ENCODE assay signal across 8 cellular contexts in the genomic region with DNA sequence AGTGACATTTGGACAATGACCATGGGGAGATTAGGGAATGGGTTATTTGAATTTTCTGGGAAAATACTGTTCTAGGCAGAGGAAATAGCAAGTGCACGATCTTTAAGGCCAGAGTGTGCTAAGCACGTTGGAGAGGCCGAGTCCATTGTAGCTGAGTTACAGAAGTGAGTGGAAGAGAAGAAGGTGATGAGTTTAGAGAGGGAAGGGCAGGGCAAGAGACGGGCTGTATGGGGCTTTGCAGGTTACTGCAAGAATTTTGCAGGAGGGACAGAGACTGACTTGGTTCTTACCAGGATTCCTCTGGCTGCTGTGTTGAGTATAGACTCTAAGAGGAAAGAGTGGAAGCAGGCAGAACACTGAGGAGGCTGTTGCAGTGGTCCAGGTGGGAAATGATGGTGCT. TPM values are rescaled to one million over a fixed set of nuclear protein-coding genes. Genes with fewer than 3 reads are reported as not detected.
DNase-seq lines count a peak whose midpoint lies in the region; ATAC-seq and TF ChIP-seq lines count a peak whose summit lies in the region.

No MANE protein-coding gene starts in this region.

- 0 out of 2 replicates have a peak, but pooled peaks cover 4% of the 10 kb centered on the region for H3K36me3 ChIP-seq in PC-9 (ENCODE audit: low read depth)
- no peaks in the 10 kb centered on the region for H3K36me3 ChIP-seq in esophagus (ENCODE audit: control insufficient read depth in 2 of 2, insufficient read depth in 2 of 2, low read length in 1 of 2)
- H3K36me3 ChIP-seq in stomach, result no peaks in the 10 kb centered on the region
- no peaks in the 10 kb centered on the region for H3K36me3 ChIP-seq in aorta (ENCODE audit: control insufficient read depth in 1 of 2, insufficient read depth in 2 of 2, low read length in 1 of 2)

- H3K27me3 ChIP-seq in PC-9 (ENCODE audit: insufficient read depth, low read depth) (no peaks in the 10 kb centered on the region), esophagus (ENCODE audit: control insufficient read depth in 1 of 2, insufficient read depth in 2 of 2, low read length in 2 of 2) (no peaks in the 10 kb centered on the region), stomach (no peaks in the 10 kb centered on the region), aorta (ENCODE audit: control insufficient read depth in 1 of 2, insufficient read depth in 2 of 2, low read length in 1 of 2) (no peaks in the 10 kb centered on the region)

- TF ChIP-seq EP300 in stomach (IDR thresholded peaks at IDR 0.05), result no peak

- BruUV-seq in PC-9 (replicated peaks; lab: Mats Ljungman, UMichigan), result no TSS peak

- peaks cover 2% of the 10 kb centered on the region for H3K9me3 Mint-ChIP-seq in activated T-cell treated with anti-CD3 and anti-CD28 coated beads, Interleukin-2, amount 50 U/mL, for 24 hours

- no peak for DNase-seq in activated T-cell treated with anti-CD3 and anti-CD28 coated beads, Interleukin-2, amount 50 U/mL, for 24 hours
- no peak for DNase-seq in activated T-cell treated with anti-CD3 and anti-CD28 coated beads, Interleukin-2, amount 50 U/mL, for 1 hour
- DNase-seq in PC-9, result no peak
- no peak for DNase-seq in stomach
- DNase-seq in NCI-H1092 (lab: John Stamatoyannopoulos, UW), result no peak
- no peak for DNase-seq in NCI-H2029 (lab: John Stamatoyannopoulos, UW)
- DNase-seq in aorta, result no peak

- no peaks in the 10 kb centered on the region for H3K27me3 Mint-ChIP-seq in activated T-cell treated with anti-CD3 and anti-CD28 coated beads, Interleukin-2, amount 50 U/mL, for 24 hours

- H3K4me1 ChIP-seq in PC-9 (replicated peaks; ENCODE audit: insufficient read depth) (peaks cover 45% of the 10 kb centered on the region), esophagus (ENCODE audit: control insufficient read depth in 2 of 2, insufficient read depth in 2 of 2, low read length in 1 of 2) (no peaks in the 10 kb centered on the region), stomach (peaks cover 7 to 40% (median 22%) of the 10 kb centered on the region in 4 donors), aorta (ENCODE audit: control insufficient read depth in 1 of 2, insufficient read depth in 2 of 2, low read length in 2 of 2) (no peaks in the 10 kb centered on the region)

- peaks cover 25% of the 10 kb centered on the region for H3F3A ChIP-seq in PC-9 (ENCODE audit: insufficient read depth, low read depth)

- H3K27ac ChIP-seq in PC-9 (peak overlapping the region; percentile 90), esophagus (ENCODE audit: low read depth in 2 of 2, low read length in 1 of 2) (peak overlapping the region; percentile 4 to 53), stomach (peak overlapping the region in 4 of 5 donors; percentile 91 to 98 (median 94)), aorta (ENCODE audit: low read depth in 1 of 2, low read length in 2 of 2) (peak overlapping the region in 1 of 2 donors; percentile 74)

- no peak for TF ChIP-seq POLR2A in stomach (IDR thresholded peaks at IDR 0.05)

- peak overlapping the region; percentile 98 for H3K27ac Mint-ChIP-seq in activated T-cell treated with anti-CD3 and anti-CD28 coated beads, Interleukin-2, amount 50 U/mL, for 24 hours

- intact Hi-C loops in PC-9 (cut with micrococcal nuclease; ENCODE audit: unreplicated experiment) (loop anchor here (2.0 to 5.0 kb wide), 6 partner anchors 47 to 228 kb away; no protein-coding TSS in a partner anchor), stomach (cut with DNase I; ENCODE audit: low total_unique reads) (loop anchor here (10.0 kb wide), 1 partner anchor 74 kb away; no protein-coding TSS in a partner anchor), aorta (cut with DNase I) (loop anchor here (5.0 to 10.0 kb wide), 5 partner anchors 33 to 118 kb away; no protein-coding TSS in a partner anchor)

- 61 to 64% methylated on average over 4 of the region's 4 CpGs for WGBS in esophagus, 2 donors
- 63 to 73% (median 66%) methylated on average over 4 of the region's 4 CpGs for WGBS in stomach, 5 donors
- WGBS in aorta, 2 donors, result 26 to 30% methylated on average over 4 of the region's 4 CpGs

- POLR2A ChIA-PET in PC-9 (lab: Charles Lee; ENCODE audit: unreplicated experiment), result interaction anchor here (0.6 kb wide), 1 partner anchor 47 kb away, joined by 3 read pairs; no protein-coding TSS in a partner anchor

- peaks cover 45% of the 10 kb centered on the region for H3K79me2 ChIP-seq in PC-9 (ENCODE audit: low read depth)

- H4K20me1 ChIP-seq in PC-9 (ENCODE audit: insufficient read depth), result peaks cover 26% of the 10 kb centered on the region

- peak overlapping the region; percentile 80; the same call in 1 of the 2 replicates for H2AFZ ChIP-seq in PC-9

- H3K4me2 ChIP-seq in PC-9, result peak overlapping the region; percentile 83

- no peaks in the 10 kb centered on the region for H3K9me2 ChIP-seq in PC-9 (ENCODE audit: insufficient read depth)

- peaks cover 41% of the 10 kb centered on the region for H3K36me3 Mint-ChIP-seq in activated T-cell treated with anti-CD3 and anti-CD28 coated beads, Interleukin-2, amount 50 U/mL, for 24 hours (ENCODE audit: low read depth)

- H3K4me3 ChIP-seq in PC-9, result peak overlapping the region; percentile 77
- no peak overlapping the region for H3K4me3 ChIP-seq in esophagus (ENCODE audit: low read depth in 1 of 2, low read length in 2 of 2)
- no peak overlapping the region for H3K4me3 ChIP-seq in stomach
- H3K4me3 ChIP-seq in aorta (ENCODE audit: low read length in 2 of 2), result no peak overlapping the region

- ATAC-seq in aorta (ENCODE audit: low FRiP score), result no peak

- H3K4me3 Mint-ChIP-seq in activated T-cell treated with anti-CD3 and anti-CD28 coated beads, Interleukin-2, amount 50 U/mL, for 24 hours, result peak overlapping the region; percentile 97

- peaks cover 49% of the 10 kb centered on the region for H3K4me1 Mint-ChIP-seq in activated T-cell treated with anti-CD3 and anti-CD28 coated beads, Interleukin-2, amount 50 U/mL, for 24 hours (ENCODE audit: low read depth)

- TF ChIP-seq CTCF in PC-9 (conservative IDR thresholded peaks at IDR 0.05) (no peak), stomach (IDR thresholded peaks at IDR 0.05) (no peak)

- H3K9me3 ChIP-seq in PC-9 (ENCODE audit: insufficient read depth, low read depth), result no peaks in the 10 kb centered on the region
- no peaks in the 10 kb centered on the region for H3K9me3 ChIP-seq in esophagus (ENCODE audit: control insufficient read depth in 2 of 2, insufficient read depth in 1 of 2, low read depth in 1 of 2, low read length in 1 of 2)
- no peaks in the 10 kb centered on the region for H3K9me3 ChIP-seq in stomach
- no peaks in the 10 kb centered on the region for H3K9me3 ChIP-seq in aorta (ENCODE audit: control insufficient read depth, low read length)

- CTCF ChIA-PET in PC-9 (lab: Charles Lee), result interaction anchor here (1.3 kb wide), 1 partner anchor 116 kb away, joined by 8 read pairs; no protein-coding TSS in a partner anchor

RNA-seq across cellular contexts. Expression of a gene that starts 1.1 kb away (rescaled TPM):
- total RNA-seq in PC-9 (2021) (40.3 and 78.0 TPM in 2 replicates), stomach (10 to 100 TPM in 4 of 5 donors, 1 to 10 TPM in 1; 8.7 to 60.8 (median 27.7) TPM), aorta (10 to 100 TPM; 42.6 to 53.7 TPM)
- polyA plus RNA-seq in esophagus (1 to 10 TPM; 7.2 to 7.8 TPM), stomach (1 to 10 TPM; 4.1 to 8.2 (median 4.3) TPM), aorta (10 to 100 TPM in 1 of 2 donors, 1 to 10 TPM in 1; 4.8 to 12.7 TPM)
